In genomic region chr6:14983599-14984296, GRCh38 we compare ENCODE assay signal across 1 cellular context.
TF ChIP-seq lines count a peak whose summit lies in the region.

No MANE protein-coding gene starts in this region.

TF ChIP-seq in HepG2, 621 proteins besides CTCF, POLR2A, EP300 and RAD21 (continued from another document):
- TF ChIP-seq, protein P1, sequence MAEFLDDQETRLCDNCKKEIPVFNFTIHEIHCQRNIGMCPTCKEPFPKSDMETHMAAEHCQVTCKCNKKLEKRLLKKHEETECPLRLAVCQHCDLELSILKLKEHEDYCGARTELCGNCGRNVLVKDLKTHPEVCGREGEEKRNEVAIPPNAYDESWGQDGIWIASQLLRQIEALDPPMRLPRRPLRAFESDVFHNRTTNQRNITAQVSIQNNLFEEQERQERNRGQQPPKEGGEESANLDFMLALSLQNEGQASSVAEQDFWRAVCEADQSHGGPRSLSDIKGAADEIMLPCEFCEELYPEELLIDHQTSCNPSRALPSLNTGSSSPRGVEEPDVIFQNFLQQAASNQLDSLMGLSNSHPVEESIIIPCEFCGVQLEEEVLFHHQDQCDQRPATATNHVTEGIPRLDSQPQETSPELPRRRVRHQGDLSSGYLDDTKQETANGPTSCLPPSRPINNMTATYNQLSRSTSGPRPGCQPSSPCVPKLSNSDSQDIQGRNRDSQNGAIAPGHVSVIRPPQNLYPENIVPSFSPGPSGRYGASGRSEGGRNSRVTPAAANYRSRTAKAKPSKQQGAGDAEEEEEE (CRISPR knock-in tag; IDR thresholded peaks at IDR 0.05; ENCODE audit: borderline replicate concordance), result no peak
- no peak for TF ChIP-seq ZNF629 (CRISPR knock-in tag; conservative IDR thresholded peaks at IDR 0.05)
